1 cellular context compared by ENCODE assay signal in genomic region chr15:92809064-92809879, GRCh38.
TF ChIP-seq lines count a peak whose summit lies in the region.

No MANE protein-coding gene starts in this region.

TF ChIP-seq in HEK293, 187 proteins besides CTCF, POLR2A, EP300 and RAD21 (continued from another document and continues in another):
- 0 out of 2 replicates have a peak, but pooled peaks have one; percentile 18 for TF ChIP-seq KLF17 (tag by site-specific recombination; IDR thresholded peaks at IDR 0.05)
- TF ChIP-seq ZFP69B (tag by site-specific recombination; IDR thresholded peaks at IDR 0.05) = peak; percentile 63; the same call in 1 of the 2 replicates
- TF ChIP-seq, protein P1, sequence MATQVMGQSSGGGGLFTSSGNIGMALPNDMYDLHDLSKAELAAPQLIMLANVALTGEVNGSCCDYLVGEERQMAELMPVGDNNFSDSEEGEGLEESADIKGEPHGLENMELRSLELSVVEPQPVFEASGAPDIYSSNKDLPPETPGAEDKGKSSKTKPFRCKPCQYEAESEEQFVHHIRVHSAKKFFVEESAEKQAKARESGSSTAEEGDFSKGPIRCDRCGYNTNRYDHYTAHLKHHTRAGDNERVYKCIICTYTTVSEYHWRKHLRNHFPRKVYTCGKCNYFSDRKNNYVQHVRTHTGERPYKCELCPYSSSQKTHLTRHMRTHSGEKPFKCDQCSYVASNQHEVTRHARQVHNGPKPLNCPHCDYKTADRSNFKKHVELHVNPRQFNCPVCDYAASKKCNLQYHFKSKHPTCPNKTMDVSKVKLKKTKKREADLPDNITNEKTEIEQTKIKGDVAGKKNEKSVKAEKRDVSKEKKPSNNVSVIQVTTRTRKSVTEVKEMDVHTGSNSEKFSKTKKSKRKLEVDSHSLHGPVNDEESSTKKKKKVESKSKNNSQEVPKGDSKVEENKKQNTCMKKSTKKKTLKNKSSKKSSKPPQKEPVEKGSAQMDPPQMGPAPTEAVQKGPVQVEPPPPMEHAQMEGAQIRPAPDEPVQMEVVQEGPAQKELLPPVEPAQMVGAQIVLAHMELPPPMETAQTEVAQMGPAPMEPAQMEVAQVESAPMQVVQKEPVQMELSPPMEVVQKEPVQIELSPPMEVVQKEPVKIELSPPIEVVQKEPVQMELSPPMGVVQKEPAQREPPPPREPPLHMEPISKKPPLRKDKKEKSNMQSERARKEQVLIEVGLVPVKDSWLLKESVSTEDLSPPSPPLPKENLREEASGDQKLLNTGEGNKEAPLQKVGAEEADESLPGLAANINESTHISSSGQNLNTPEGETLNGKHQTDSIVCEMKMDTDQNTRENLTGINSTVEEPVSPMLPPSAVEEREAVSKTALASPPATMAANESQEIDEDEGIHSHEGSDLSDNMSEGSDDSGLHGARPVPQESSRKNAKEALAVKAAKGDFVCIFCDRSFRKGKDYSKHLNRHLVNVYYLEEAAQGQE (tag by site-specific recombination; IDR thresholded peaks at IDR 0.05) = no peak
- no peak for TF ChIP-seq HOXC10 (CRISPR knock-in tag; IDR thresholded peaks at IDR 0.05)
- peak; percentile 63 for TF ChIP-seq ZFHX2 (tag by site-specific recombination; conservative IDR thresholded peaks at IDR 0.05)
- TF ChIP-seq TRIM28 (IDR thresholded peaks at IDR 0.05; ENCODE audit: borderline replicate concordance, low read length) = peak; percentile 41; the same call in 1 of the 2 replicates
- no peak for TF ChIP-seq ZNF624 (tag by site-specific recombination; IDR thresholded peaks at IDR 0.05)
- TF ChIP-seq SP2 (tag by site-specific recombination; IDR thresholded peaks at IDR 0.05) = peak; percentile 89
- TF ChIP-seq HOXA7 (CRISPR knock-in tag; IDR thresholded peaks at IDR 0.05; ENCODE audit: borderline replicate concordance) = no peak
- no peak for TF ChIP-seq ZNF548 (tag by site-specific recombination; IDR thresholded peaks at IDR 0.05)
- TF ChIP-seq OSR2 (tag by site-specific recombination; IDR thresholded peaks at IDR 0.05) = no peak
- TF ChIP-seq, protein P2, sequence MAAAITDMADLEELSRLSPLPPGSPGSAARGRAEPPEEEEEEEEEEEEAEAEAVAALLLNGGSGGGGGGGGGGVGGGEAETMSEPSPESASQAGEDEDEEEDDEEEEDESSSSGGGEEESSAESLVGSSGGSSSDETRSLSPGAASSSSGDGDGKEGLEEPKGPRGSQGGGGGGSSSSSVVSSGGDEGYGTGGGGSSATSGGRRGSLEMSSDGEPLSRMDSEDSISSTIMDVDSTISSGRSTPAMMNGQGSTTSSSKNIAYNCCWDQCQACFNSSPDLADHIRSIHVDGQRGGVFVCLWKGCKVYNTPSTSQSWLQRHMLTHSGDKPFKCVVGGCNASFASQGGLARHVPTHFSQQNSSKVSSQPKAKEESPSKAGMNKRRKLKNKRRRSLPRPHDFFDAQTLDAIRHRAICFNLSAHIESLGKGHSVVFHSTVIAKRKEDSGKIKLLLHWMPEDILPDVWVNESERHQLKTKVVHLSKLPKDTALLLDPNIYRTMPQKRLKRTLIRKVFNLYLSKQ (tag by site-specific recombination; IDR thresholded peaks at IDR 0.05; ENCODE audit: borderline replicate concordance) = no peak
- 0 out of 2 replicates have a peak, but pooled peaks have one; percentile 6 for TF ChIP-seq ZNF146 (tag by site-specific recombination; IDR thresholded peaks at IDR 0.05)
- no peak for TF ChIP-seq ZNF664 (tag by site-specific recombination; IDR thresholded peaks at IDR 0.05)
- no peak for TF ChIP-seq FEZF1 (tag by site-specific recombination; IDR thresholded peaks at IDR 0.05)
- no peak for TF ChIP-seq ZNF530 (tag by site-specific recombination; IDR thresholded peaks at IDR 0.05; ENCODE audit: low read depth)
- no peak for TF ChIP-seq ZNF571 (tag by site-specific recombination; IDR thresholded peaks at IDR 0.05)
- TF ChIP-seq ZNF776 (tag by site-specific recombination; IDR thresholded peaks at IDR 0.05; ENCODE audit: borderline replicate concordance) = no peak
- TF ChIP-seq WT1 (tag by site-specific recombination; IDR thresholded peaks at IDR 0.05) = no peak; the same call in 1 of the 2 replicates
- no peak; the same call in 1 of the 2 replicates for TF ChIP-seq ZNF518A (tag by site-specific recombination; conservative IDR thresholded peaks at IDR 0.05; ENCODE audit: low read depth)
- TF ChIP-seq ZNF785 (tag by site-specific recombination; IDR thresholded peaks at IDR 0.05) = no peak
- no peak for TF ChIP-seq ZNF19 (tag by site-specific recombination; IDR thresholded peaks at IDR 0.05; ENCODE audit: low read depth)
- TF ChIP-seq ZIC2 (tag by site-specific recombination; IDR thresholded peaks at IDR 0.05) = peak; percentile 83
- no peak for TF ChIP-seq ZNF585B (tag by site-specific recombination; IDR thresholded peaks at IDR 0.05)
- TF ChIP-seq ZSCAN16 (tag by site-specific recombination; IDR thresholded peaks at IDR 0.05) = 0 out of 2 replicates have a peak, but pooled peaks have one; percentile 40
- TF ChIP-seq, protein P3, sequence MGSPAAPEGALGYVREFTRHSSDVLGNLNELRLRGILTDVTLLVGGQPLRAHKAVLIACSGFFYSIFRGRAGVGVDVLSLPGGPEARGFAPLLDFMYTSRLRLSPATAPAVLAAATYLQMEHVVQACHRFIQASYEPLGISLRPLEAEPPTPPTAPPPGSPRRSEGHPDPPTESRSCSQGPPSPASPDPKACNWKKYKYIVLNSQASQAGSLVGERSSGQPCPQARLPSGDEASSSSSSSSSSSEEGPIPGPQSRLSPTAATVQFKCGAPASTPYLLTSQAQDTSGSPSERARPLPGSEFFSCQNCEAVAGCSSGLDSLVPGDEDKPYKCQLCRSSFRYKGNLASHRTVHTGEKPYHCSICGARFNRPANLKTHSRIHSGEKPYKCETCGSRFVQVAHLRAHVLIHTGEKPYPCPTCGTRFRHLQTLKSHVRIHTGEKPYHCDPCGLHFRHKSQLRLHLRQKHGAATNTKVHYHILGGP (tag by site-specific recombination; IDR thresholded peaks at IDR 0.05) = no peak
- 0 out of 2 replicates have a peak, but pooled peaks have one; percentile 2 for TF ChIP-seq ZNF335 (tag by site-specific recombination; conservative IDR thresholded peaks at IDR 0.05)
- no peak for TF ChIP-seq ZNF830 (tag by site-specific recombination; IDR thresholded peaks at IDR 0.05; ENCODE audit: low read depth)
- no peak for TF ChIP-seq ZNF302 (tag by site-specific recombination; IDR thresholded peaks at IDR 0.05; ENCODE audit: low read depth)
- TF ChIP-seq ZNF416 (tag by site-specific recombination; IDR thresholded peaks at IDR 0.05) = no peak
- TF ChIP-seq, protein P4, sequence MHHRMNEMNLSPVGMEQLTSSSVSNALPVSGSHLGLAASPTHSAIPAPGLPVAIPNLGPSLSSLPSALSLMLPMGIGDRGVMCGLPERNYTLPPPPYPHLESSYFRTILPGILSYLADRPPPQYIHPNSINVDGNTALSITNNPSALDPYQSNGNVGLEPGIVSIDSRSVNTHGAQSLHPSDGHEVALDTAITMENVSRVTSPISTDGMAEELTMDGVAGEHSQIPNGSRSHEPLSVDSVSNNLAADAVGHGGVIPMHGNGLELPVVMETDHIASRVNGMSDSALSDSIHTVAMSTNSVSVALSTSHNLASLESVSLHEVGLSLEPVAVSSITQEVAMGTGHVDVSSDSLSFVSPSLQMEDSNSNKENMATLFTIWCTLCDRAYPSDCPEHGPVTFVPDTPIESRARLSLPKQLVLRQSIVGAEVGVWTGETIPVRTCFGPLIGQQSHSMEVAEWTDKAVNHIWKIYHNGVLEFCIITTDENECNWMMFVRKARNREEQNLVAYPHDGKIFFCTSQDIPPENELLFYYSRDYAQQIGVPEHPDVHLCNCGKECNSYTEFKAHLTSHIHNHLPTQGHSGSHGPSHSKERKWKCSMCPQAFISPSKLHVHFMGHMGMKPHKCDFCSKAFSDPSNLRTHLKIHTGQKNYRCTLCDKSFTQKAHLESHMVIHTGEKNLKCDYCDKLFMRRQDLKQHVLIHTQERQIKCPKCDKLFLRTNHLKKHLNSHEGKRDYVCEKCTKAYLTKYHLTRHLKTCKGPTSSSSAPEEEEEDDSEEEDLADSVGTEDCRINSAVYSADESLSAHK (tag by site-specific recombination; IDR thresholded peaks at IDR 0.05) = peak; percentile 27; the same call in 1 of the 2 replicates
- no peak for TF ChIP-seq ZNF514 (tag by site-specific recombination; IDR thresholded peaks at IDR 0.05)
- TF ChIP-seq ZNF843 (tag by site-specific recombination; IDR thresholded peaks at IDR 0.05) = peak; percentile 42; the same call in 1 of the 2 replicates
- TF ChIP-seq KLF16 (tag by site-specific recombination; IDR thresholded peaks at IDR 0.05) = peak; percentile 92
- no peak for TF ChIP-seq ZNF426 (tag by site-specific recombination; IDR thresholded peaks at IDR 0.05)
- peak; percentile 96 for TF ChIP-seq ZEB2 (tag by site-specific recombination; IDR thresholded peaks at IDR 0.05)
- TF ChIP-seq ZNF16 (tag by site-specific recombination; IDR thresholded peaks at IDR 0.05; ENCODE audit: low read depth) = 0 out of 2 replicates have a peak, but pooled peaks have one; percentile 19
- TF ChIP-seq SP3 (tag by site-specific recombination; IDR thresholded peaks at IDR 0.05) = peak; percentile 80
- TF ChIP-seq, protein P5, sequence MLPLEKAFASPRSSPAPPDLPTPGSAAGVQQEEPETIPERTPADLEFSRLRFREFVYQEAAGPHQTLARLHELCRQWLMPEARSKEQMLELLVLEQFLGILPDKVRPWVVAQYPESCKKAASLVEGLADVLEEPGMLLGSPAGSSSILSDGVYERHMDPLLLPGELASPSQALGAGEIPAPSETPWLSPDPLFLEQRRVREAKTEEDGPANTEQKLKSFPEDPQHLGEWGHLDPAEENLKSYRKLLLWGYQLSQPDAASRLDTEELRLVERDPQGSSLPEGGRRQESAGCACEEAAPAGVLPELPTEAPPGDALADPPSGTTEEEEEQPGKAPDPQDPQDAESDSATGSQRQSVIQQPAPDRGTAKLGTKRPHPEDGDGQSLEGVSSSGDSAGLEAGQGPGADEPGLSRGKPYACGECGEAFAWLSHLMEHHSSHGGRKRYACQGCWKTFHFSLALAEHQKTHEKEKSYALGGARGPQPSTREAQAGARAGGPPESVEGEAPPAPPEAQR (tag by site-specific recombination; IDR thresholded peaks at IDR 0.05) = no peak; the same call in 1 of the 2 replicates
- no peak; the same call in 1 of the 2 replicates for TF ChIP-seq ZNF18 (tag by site-specific recombination; IDR thresholded peaks at IDR 0.05)
- peak; percentile 79 for TF ChIP-seq ZBTB7A (tag by site-specific recombination; IDR thresholded peaks at IDR 0.05; ENCODE audit: low read depth)
- TF ChIP-seq, protein P6, sequence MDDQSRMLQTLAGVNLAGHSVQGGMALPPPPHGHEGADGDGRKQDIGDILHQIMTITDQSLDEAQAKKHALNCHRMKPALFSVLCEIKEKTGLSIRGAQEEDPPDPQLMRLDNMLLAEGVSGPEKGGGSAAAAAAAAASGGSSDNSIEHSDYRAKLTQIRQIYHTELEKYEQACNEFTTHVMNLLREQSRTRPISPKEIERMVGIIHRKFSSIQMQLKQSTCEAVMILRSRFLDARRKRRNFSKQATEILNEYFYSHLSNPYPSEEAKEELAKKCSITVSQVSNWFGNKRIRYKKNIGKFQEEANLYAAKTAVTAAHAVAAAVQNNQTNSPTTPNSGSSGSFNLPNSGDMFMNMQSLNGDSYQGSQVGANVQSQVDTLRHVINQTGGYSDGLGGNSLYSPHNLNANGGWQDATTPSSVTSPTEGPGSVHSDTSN (CRISPR knock-in tag; IDR thresholded peaks at IDR 0.05) = peak; percentile 85
